Comparison of ENCODE assay signal across 7 cellular contexts in genomic region chr22:50326225-50326958, GRCh38. TPM values are rescaled to one million over a fixed set of nuclear protein-coding genes. Genes with fewer than 3 reads are reported as not detected.
A peak's percentile ranks its signal among the peaks of the same experiment; 100 is the strongest.
DNase-seq lines count a peak whose midpoint lies in the region; ATAC-seq, FAIRE-seq and TF ChIP-seq lines count a peak whose summit lies in the region.

No MANE protein-coding gene starts in this region.

- peaks cover 4% of the 10 kb centered on the region; the same call in 1 of the 2 replicates for H3K79me2 ChIP-seq in SU-DHL-6 (ENCODE audit: insufficient read depth, low read length)
- peaks cover 11% of the 10 kb centered on the region for H3K79me2 ChIP-seq in hepatocyte

- DNase-seq in H54 (ENCODE audit: insufficient read length, low spot score) (no peak), hepatocyte (ENCODE audit: low spot score) (no peak), spleen (no peak), hippocampal formation (lab: John Stamatoyannopoulos, UW) (no peak)
- DNase-seq in activated effector memory CD4-positive, alpha-beta T cell treated with anti-CD3 and anti-CD28 coated beads, Interleukin-2, amount 50 U/mL, for 16 hours, result no peak

- H3K9ac ChIP-seq in SU-DHL-6 (ENCODE audit: low read length), result peak overlapping the region; percentile 62; the same call in 1 of the 2 replicates

- no peak overlapping the region for H2AFZ ChIP-seq in SU-DHL-6 (ENCODE audit: low read depth, low read length, severe bottlenecking)
- peak overlapping the region; percentile 81 for H2AFZ ChIP-seq in hepatocyte

- peaks cover 20% of the 10 kb centered on the region for H3F3A ChIP-seq in SU-DHL-6 (ENCODE audit: insufficient read depth)

- H3K9me2 ChIP-seq in SU-DHL-6 (replicated peaks; ENCODE audit: insufficient read depth, low read length), result no peaks in the 10 kb centered on the region
- no peaks in the 10 kb centered on the region for H3K9me2 ChIP-seq in hepatocyte (replicated peaks; ENCODE audit: insufficient read depth)

- H3K27ac ChIP-seq in SU-DHL-6 (ENCODE audit: low read depth, low read length), result no peak overlapping the region
- H3K27ac ChIP-seq in hepatocyte, result no peak overlapping the region
- H3K27ac ChIP-seq in spleen, result peak overlapping the region in 4 of 8 donors; percentile 46 to 96 (median 92)

- TF ChIP-seq CTCF in SU-DHL-6 (IDR thresholded peaks at IDR 0.05; ENCODE audit: insufficient read depth, low read length, poor library complexity, severe bottlenecking) (no peak), hepatocyte (IDR thresholded peaks at IDR 0.05; ENCODE audit: poor library complexity) (no peak), spleen (IDR thresholded peaks at IDR 0.05 in 8 of 11, conservative IDR thresholded peaks at IDR 0.05 in 3 of 11) (no peak)

- TF ChIP-seq POLR2A in H54 (IDR thresholded peaks at IDR 0.05; ENCODE audit: low read depth, low read length) (peak; percentile 32; the same call in 1 of the 2 replicates), spleen (IDR thresholded peaks at IDR 0.05) (no peak)

- no peaks in the 10 kb centered on the region for H3K27me3 ChIP-seq in SU-DHL-6 (ENCODE audit: low read length)
- no peaks in the 10 kb centered on the region for H3K27me3 ChIP-seq in hepatocyte
- H3K27me3 ChIP-seq in spleen (replicated peaks in 1 of 7), result no peaks in the 10 kb centered on the region

- no peaks in the 10 kb centered on the region for H4K20me1 ChIP-seq in SU-DHL-6 (ENCODE audit: low read depth, low read length)
- H4K20me1 ChIP-seq in hepatocyte (ENCODE audit: insufficient read depth, poor library complexity, severe bottlenecking), result no peaks in the 10 kb centered on the region

- H3K9me3 ChIP-seq in SU-DHL-6 (ENCODE audit: insufficient read depth, low read length) (no peaks in the 10 kb centered on the region), hepatocyte (ENCODE audit: low read depth) (no peaks in the 10 kb centered on the region), spleen (no peaks in the 10 kb centered on the region)

- ATAC-seq in HG02763 (IDR thresholded peaks at IDR 0.05; ENCODE audit: unreplicated experiment), result no peak

- H3K4me1 ChIP-seq in hepatocyte (ENCODE audit: insufficient read depth) (peaks cover 9% of the 10 kb centered on the region), spleen (peaks cover 0 to 28% (median 20%) of the 10 kb centered on the region in 6 donors)

- H3K36me3 ChIP-seq in SU-DHL-6 (ENCODE audit: low read length), result no peaks in the 10 kb centered on the region
- H3K36me3 ChIP-seq in hepatocyte (replicated peaks; ENCODE audit: insufficient read depth, low read depth), result no peaks in the 10 kb centered on the region
- no peaks in the 10 kb centered on the region for H3K36me3 ChIP-seq in spleen

- 37% methylated on average over 20 of the region's 57 CpGs for WGBS in hepatocyte (ENCODE audit: low lambda C conversion rate, missing lambda C conversion rate)
- 19 to 49% (median 39%) methylated on average over 23 to 57 of the region's 57 CpGs for WGBS in spleen, 5 donors

- intact Hi-C loops in spleen (cut with DNase I; ENCODE audit: low total_unique reads), result loop anchor here (5.0 kb wide), 1 partner anchor 54 kb away; the partner anchor contains the start of gene MAPK11

- H3K4me3 ChIP-seq in SU-DHL-6 (ENCODE audit: insufficient read depth, low read length, poor library complexity, severe bottlenecking), result peak overlapping the region; percentile 39
- peak overlapping the region; percentile 93 for H3K4me3 ChIP-seq in hepatocyte
- H3K4me3 ChIP-seq in spleen, result peak overlapping the region; percentile 54 to 82 (median 66)

- peak overlapping the region; percentile 52 for H3K4me2 ChIP-seq in SU-DHL-6 (ENCODE audit: low read depth, low read length, poor library complexity, severe bottlenecking)
- peak overlapping the region; percentile 96 for H3K4me2 ChIP-seq in hepatocyte

- FAIRE-seq in H54 (lab: Jason Lieb, UNC), result no peak

RNA-seq across cellular contexts. Expression of gene DENND6B, which starts 0.4 kb away (rescaled TPM):
- total RNA-seq in hepatocyte (3.1 and 3.3 TPM in 2 replicates), spleen (1 to 10 TPM; 4.5 to 8.9 (median 6.0) TPM)
- polyA plus RNA-seq in hepatocyte (8.7 and 9.0 TPM in 2 replicates), spleen (10 to 100 TPM in 1 of 3 donors, 1 to 10 TPM in 2; 6.4 to 10.4 (median 9.9) TPM)

RNA-seq across cellular contexts. Expression of gene PPP6R2, which starts 16.7 kb away (rescaled TPM):
- 43.9 and 57.9 TPM in 2 replicates for total RNA-seq in hepatocyte
- 44.1 and 47.0 TPM in 2 replicates for polyA plus RNA-seq in hepatocyte
- total RNA-seq in spleen, result 10 to 100 TPM; 54.0 to 76.2 (median 64.7) TPM
- 10 to 100 TPM; 23.6 to 48.7 (median 27.8) TPM for polyA plus RNA-seq in spleen

RNA-seq across cellular contexts. Expression of gene PLXNB2, which starts 18.9 kb away (rescaled TPM):
- total RNA-seq in hepatocyte (91.4 and 113 TPM in 2 replicates), spleen (100 to 1,000 TPM; 175 to 382 (median 278) TPM)
- polyA plus RNA-seq in hepatocyte (147 and 158 TPM in 2 replicates), spleen (100 to 1,000 TPM in 1 of 3 donors, 10 to 100 TPM in 2; 41.9 to 113 (median 68.3) TPM)

RNA-seq across cellular contexts. Expression of gene MAPK11, which starts 56.2 kb away (rescaled TPM):
- total RNA-seq in hepatocyte, result 1.4 and 2.3 TPM in 2 replicates
- 0.62 and 1.1 TPM in 2 replicates for polyA plus RNA-seq in hepatocyte
- 10 to 100 TPM in 3 of 7 donors, 1 to 10 TPM in 4; 5.2 to 20.7 (median 9.3) TPM for total RNA-seq in spleen
- polyA plus RNA-seq in spleen, result 10 to 100 TPM; 10.7 to 25.3 (median 21.0) TPM

Comparison
In these comparisons a context has a peak if more than half of its experiments do, and no peak if none do; other contexts are left out.
1. H3K4me3 ChIP-seq: peak in every context shown above with its lines; median percentile 93 in hepatocyte; 66 in spleen; 39 in SU-DHL-6.